ENCODE assay signal across 11 cellular contexts in genomic region chr4:185513489-185514181, GRCh38. TPM values are rescaled to one million over a fixed set of nuclear protein-coding genes. Genes with fewer than 3 reads are reported as not detected.
DNase-seq lines count a peak whose midpoint lies in the region; ATAC-seq, FAIRE-seq and TF ChIP-seq lines count a peak whose summit lies in the region.
"Had no signal": no experiment of that assay in that cellular context is flagged by ENCODE, and none has a peak within 500 bp of the region (broad histone marks: within the 10 kb centered on the region; RNA-seq: fewer than 3 reads in every experiment).

No MANE protein-coding gene starts in this region.

- intact Hi-C loops in sigmoid colon (cut with DNase I) = no loop called here

- peaks cover 0 to 59% (median 6%) of the 10 kb centered on the region in 4 donors for H3K36me3 ChIP-seq in sigmoid colon

- no peaks in the 10 kb centered on the region for H3K9me3 ChIP-seq in sigmoid colon

- no peaks in the 10 kb centered on the region for H3K27me3 ChIP-seq in sigmoid colon

- FAIRE-seq in GM12892 (lab: Jason Lieb, UNC) = peak; percentile 76
- FAIRE-seq: GM12891 had no signal

- no peak for TF ChIP-seq EP300 in sigmoid colon (IDR thresholded peaks at IDR 0.05)

- ATAC-seq in GM19328 (IDR thresholded peaks at IDR 0.05; ENCODE audit: unreplicated experiment) (no peak), HG03565 (IDR thresholded peaks at IDR 0.05; ENCODE audit: unreplicated experiment) (no peak), HG02973 (IDR thresholded peaks at IDR 0.05; ENCODE audit: unreplicated experiment) (no peak)

- TF ChIP-seq CTCF in fibroblast of pulmonary artery (IDR thresholded peaks at IDR 0.05; ENCODE audit: low read length, missing control alignments) (no peak), sigmoid colon (IDR thresholded peaks at IDR 0.05) (no peak)

- DNase-seq in GM12892 (ENCODE audit: insufficient read length) (no peak), OCI-M1 (lab: John Stamatoyannopoulos, UW) (peak; percentile 26), fibroblast of pulmonary artery (ENCODE audit: low read depth) (peak; percentile 96), sigmoid colon (peak; percentile 63), NCI-H1105 treated with DMSO at 0.1 percent for 48 hours (lab: John Stamatoyannopoulos, UW) (no peak)
- DNase-seq: NCI-H1694 treated with DMSO at 0.1 percent for 48 hours had no signal

- TF ChIP-seq POLR2A in GM12892 (IDR thresholded peaks at IDR 0.05; ENCODE audit: low read depth, low read length) (no peak), sigmoid colon (IDR thresholded peaks at IDR 0.05) (no peak)

- H3K27ac ChIP-seq in sigmoid colon = peak overlapping the region; percentile 21 to 66 (median 54)

- H3K4me3 ChIP-seq in fibroblast of pulmonary artery (replicated peaks; ENCODE audit: low read depth, low read length) = no peak overlapping the region
- no peak overlapping the region for H3K4me3 ChIP-seq in sigmoid colon

- peaks cover 0 to 18% (median 10%) of the 10 kb centered on the region in 4 donors for H3K4me1 ChIP-seq in sigmoid colon

- WGBS in sigmoid colon, 2 donors = 4 to 25% methylated on average over 10 of the region's 10 CpGs

RNA-seq across cellular contexts. Expression of gene PDLIM3, which starts 21.7 kb away (rescaled TPM):
- 0.87 TPM for polyA plus RNA-seq in GM12892 (2012; ENCODE audit: missing spikeins)
- total RNA-seq in sigmoid colon = 100 to 1,000 TPM; 568 to 907 (median 820) TPM
- 10 to 100 TPM in 2 of 3 donors, 1 to 10 TPM in 1; 7.9 to 24.5 (median 17.4) TPM for polyA plus RNA-seq in sigmoid colon
- total RNA-seq: T-helper 2 cell treated with Interferon-gamma antibody and Interleukin-4, amounts not matched to agents 100 ng/mL and 5 ng/mL, for 36 hours had no signal

RNA-seq across cellular contexts. Expression of gene CCDC110, which starts 42.1 kb away (rescaled TPM):
- polyA plus RNA-seq in GM12892 (2012; ENCODE audit: missing spikeins) = 2.8 TPM
- 1 to 10 TPM; 1.6 to 9.3 (median 7.2) TPM for total RNA-seq in sigmoid colon
- 1 to 10 TPM in 1 of 3 donors, under 1 TPM in 2; 0.69 to 1.2 (median 0.82) TPM for polyA plus RNA-seq in sigmoid colon
- total RNA-seq: T-helper 2 cell treated with Interferon-gamma antibody and Interleukin-4, amounts not matched to agents 100 ng/mL and 5 ng/mL, for 36 hours had no signal

Comparison
In these comparisons a context has a peak if more than half of its experiments do, and no peak if none do; other contexts are left out.
1. DNase-seq: peak in OCI-M1 (single experiment), fibroblast of pulmonary artery (single experiment) and sigmoid colon (single experiment); none in GM12892 (single experiment) and NCI-H1105 treated with DMSO at 0.1 percent for 48 hours (single experiment).